Comparison of ENCODE assay signal across 1 cellular context in genomic region chr3:179450901-179451334, GRCh38.
TF ChIP-seq lines count a peak whose summit lies in the region.

No MANE protein-coding gene starts in this region.

TF ChIP-seq in K562, 482 proteins besides CTCF, POLR2A, EP300 and RAD21 (continued from another document and continues in another):
- TF ChIP-seq ESRRA (IDR thresholded peaks at IDR 0.05; ENCODE audit: borderline replicate concordance, low read depth) (no peak), SIRT6 (IDR thresholded peaks at IDR 0.05; ENCODE audit: low read depth, low read length) (no peak), ZNF146 (CRISPR knock-in tag; IDR thresholded peaks at IDR 0.05; ENCODE audit: unreplicated experiment) (no peak), KLF10 (CRISPR knock-in tag; IDR thresholded peaks at IDR 0.05) (no peak), FOXJ3 (CRISPR knock-in tag; IDR thresholded peaks at IDR 0.05) (no peak), ZNF592 (IDR thresholded peaks at IDR 0.05) (no peak; the same call in 1 of the 2 replicates), ZNF512 (tag; IDR thresholded peaks at IDR 0.05) (no peak), KLF16 (IDR thresholded peaks at IDR 0.05) (no peak), HEY1 (CRISPR knock-in tag; IDR thresholded peaks at IDR 0.05; ENCODE audit: borderline replicate concordance) (no peak), TFAP4 (CRISPR knock-in tag; IDR thresholded peaks at IDR 0.05; ENCODE audit: borderline replicate concordance) (peak; percentile 23; the same call in 1 of the 2 replicates), EP400 (IDR thresholded peaks at IDR 0.05) (peak; percentile 6; the same call in 1 of the 2 replicates), ZNF175 (CRISPR knock-in tag; IDR thresholded peaks at IDR 0.05; ENCODE audit: low read depth) (no peak), NR2F6 (CRISPR knock-in tag; IDR thresholded peaks at IDR 0.05) (no peak), RREB1 (CRISPR knock-in tag; IDR thresholded peaks at IDR 0.05) (no peak), MGA (IDR thresholded peaks at IDR 0.05) (peak; percentile 66), NONO (IDR thresholded peaks at IDR 0.05; ENCODE audit: low read depth in 2 of 2, low read length in 1 of 2) (peak in 1 of 2 experiments; percentile 43; a peak in 1 of 4 replicates), ZBTB2 (IDR thresholded peaks at IDR 0.05) (no peak), HBP1 (CRISPR knock-in tag; IDR thresholded peaks at IDR 0.05) (no peak), SP2 (IDR thresholded peaks at IDR 0.05; ENCODE audit: extremely low read depth, low read depth, low read length, poor library complexity, severe bottlenecking) (no peak), ZNF668 (CRISPR knock-in tag; IDR thresholded peaks at IDR 0.05) (no peak), CBFA2T2 (conservative IDR thresholded peaks at IDR 0.05) (no peak), HDAC6 (IDR thresholded peaks at IDR 0.05; ENCODE audit: low read depth, low read length) (no peak)
